Comparison of ENCODE assay signal across 22 cellular contexts in genomic region chr17:8968503-8968902, GRCh38. TPM values are rescaled to one million over a fixed set of nuclear protein-coding genes. Genes with fewer than 3 reads are reported as not detected.
DNase-seq lines count a peak whose midpoint lies in the region; ATAC-seq, FAIRE-seq and TF ChIP-seq lines count a peak whose summit lies in the region.
"Had no signal": no experiment of that assay in that cellular context is flagged by ENCODE, and none has a peak within 500 bp of the region (broad histone marks: within the 10 kb centered on the region; RNA-seq: fewer than 3 reads in every experiment).

No MANE protein-coding gene starts in this region.

- no peaks in the 10 kb centered on the region for H3K36me3 ChIP-seq in CD8-positive, alpha-beta memory T cell (ENCODE audit: insufficient read depth, low read length)
- H3K36me3 ChIP-seq in GM12878 (ENCODE audit: control insufficient read depth in 2 of 2, insufficient read depth in 2 of 2, low read length in 1 of 2) (no peaks in the 10 kb centered on the region), MM.1S (replicated peaks; ENCODE audit: insufficient read depth, low read length) (no peaks in the 10 kb centered on the region)
- H3K36me3 ChIP-seq: BLaER1 treated with 17β-estradiol and CSF1 and Interleukin-3, amounts not matched to agents 10 nM and 100 nM had no signal

- POLR2A ChIA-PET in CD8-positive, alpha-beta memory T cell (lab: Charles Lee), result no interaction called here
- POLR2A ChIA-PET in GM12878 (lab: Charles Lee), result interaction anchor here (1.0 to 1.4 kb wide), 2 partner anchors 17 to 110 kb away, joined by 3 to 4 read pairs; no protein-coding TSS in a partner anchor
- POLR2A ChIA-PET in activated CD4-positive, alpha-beta memory T cell treated with anti-CD3 and anti-CD28 coated beads for 36 hours (lab: Charles Lee), result no interaction called here

- TF ChIP-seq EP300 in GM12878 (IDR thresholded peaks at IDR 0.05; ENCODE audit: borderline replicate concordance in 1 of 2, control insufficient read depth in 1 of 2, low read depth in 2 of 2, low read length in 2 of 2), result no peak

- H3K4me2 ChIP-seq in GM12878 (ENCODE audit: control insufficient read depth, insufficient read depth) (no peak overlapping the region), MM.1S (ENCODE audit: low read depth, low read length) (no peak overlapping the region)
- H3K4me2 ChIP-seq: A549 had no signal

- no peak for TF ChIP-seq POLR2A in GM12878 (IDR thresholded peaks at IDR 0.05; ENCODE audit: low read depth, low read length)

- H3K4me3 ChIP-seq in CD8-positive, alpha-beta memory T cell (ENCODE audit: low read length), result no peak overlapping the region
- H3K4me3 ChIP-seq in GM12878 (no peak overlapping the region), MM.1S (ENCODE audit: low read length) (no peak overlapping the region)
- H3K4me3 ChIP-seq: A549; BLaER1 treated with 17β-estradiol and CSF1 and Interleukin-3, amounts not matched to agents 10 nM and 100 nM had no signal

- peak overlapping the region; percentile 7 for H3K27ac Mint-ChIP-seq in activated T-cell treated with anti-CD3 and anti-CD28 coated beads, Interleukin-2, amount 50 U/mL, for 24 hours
- peak overlapping the region in 5 of 8 donors; percentile 2 to 96 (median 11) for H3K27ac Mint-ChIP-seq in CD8-positive, alpha-beta memory T cell
- H3K27ac Mint-ChIP-seq in stimulated activated effector memory CD8-positive, alpha-beta T cell treated with anti-CD3 and anti-CD28 coated beads, Interleukin-12 subunit alpha, Interleukin-12 subunit beta, amount 100 ng/mL, for 72 hours, result peak overlapping the region; percentile 76
- H3K27ac Mint-ChIP-seq in mesothelial cell of epicardium, result no peak overlapping the region
- H3K27ac Mint-ChIP-seq in activated CD4-positive, alpha-beta memory T cell treated with anti-CD3 and anti-CD28 coated beads for 36 hours, result no peak overlapping the region

- BruUV-seq in GM12878 (replicated peaks; lab: Mats Ljungman, UMichigan), result no TSS peak

- intact Hi-C loops in GM12878 (cut with micrococcal nuclease; ENCODE audit: unreplicated experiment), result no loop called here
- intact Hi-C loops in activated CD4-positive, alpha-beta memory T cell treated with anti-CD3 and anti-CD28 coated beads for 36 hours (cut with micrococcal nuclease), result loop anchor here (5.0 kb wide), 1 partner anchor 269 kb away; no protein-coding TSS in a partner anchor

- no peaks in the 10 kb centered on the region for H3K27me3 ChIP-seq in CD8-positive, alpha-beta memory T cell (ENCODE audit: insufficient read depth, low read length, poor library complexity, severe bottlenecking)
- H3K27me3 ChIP-seq in GM12878 (replicated peaks in 1 of 2; ENCODE audit: control insufficient read depth in 2 of 2, insufficient read depth in 2 of 2, low read length in 1 of 2) (no peaks in the 10 kb centered on the region), MM.1S (replicated peaks; ENCODE audit: insufficient read depth, low read length) (no peaks in the 10 kb centered on the region)
- H3K27me3 ChIP-seq: BLaER1 treated with 17β-estradiol and CSF1 and Interleukin-3, amounts not matched to agents 10 nM and 100 nM had no signal

- H3K27ac ChIP-seq in CD8-positive, alpha-beta memory T cell (ENCODE audit: low read depth, low read length), result no peak overlapping the region
- H3K27ac ChIP-seq in GM12878 (ENCODE audit: control insufficient read depth, insufficient read depth) (no peak overlapping the region; the same call in 1 of the 2 replicates), MM.1S (ENCODE audit: low read length) (no peak overlapping the region)
- H3K27ac ChIP-seq: A549, RWPE1 had no signal

- H3K4me3 Mint-ChIP-seq in activated T-cell treated with anti-CD3 and anti-CD28 coated beads, Interleukin-2, amount 50 U/mL, for 24 hours, result no peak overlapping the region
- H3K4me3 Mint-ChIP-seq in CD8-positive, alpha-beta memory T cell, result peak overlapping the region in 2 of 7 donors; percentile 20 to 85
- peak overlapping the region; percentile 84 for H3K4me3 Mint-ChIP-seq in stimulated activated effector memory CD8-positive, alpha-beta T cell treated with anti-CD3 and anti-CD28 coated beads, Interleukin-12 subunit alpha, Interleukin-12 subunit beta, amount 100 ng/mL, for 72 hours
- H3K4me3 Mint-ChIP-seq in mesothelial cell of epicardium, result no peak overlapping the region
- H3K4me3 Mint-ChIP-seq in activated CD4-positive, alpha-beta memory T cell treated with anti-CD3 and anti-CD28 coated beads for 36 hours, result no peak overlapping the region

- 33% methylated on average over 3 of the region's 3 CpGs for WGBS in GM12878 (ENCODE audit: insufficient coverage, insufficient replicate concordance, low lambda C conversion rate, missing lambda C conversion rate)

- no peaks in the 10 kb centered on the region for H3F3A ChIP-seq in MM.1S (ENCODE audit: insufficient read depth, low read length)

- TF ChIP-seq RAD21 in GM12878 (IDR thresholded peaks at IDR 0.05; ENCODE audit: insufficient read depth, low read depth, low read length), result no peak

- peaks cover 17% of the 10 kb centered on the region for H3K9me3 Mint-ChIP-seq in activated T-cell treated with anti-CD3 and anti-CD28 coated beads, Interleukin-2, amount 50 U/mL, for 24 hours
- H3K9me3 Mint-ChIP-seq in CD8-positive, alpha-beta memory T cell, result peaks cover 0 to 8% (median 5%) of the 10 kb centered on the region in 5 donors
- peaks cover 9% of the 10 kb centered on the region for H3K9me3 Mint-ChIP-seq in stimulated activated effector memory CD8-positive, alpha-beta T cell treated with anti-CD3 and anti-CD28 coated beads, Interleukin-12 subunit alpha, Interleukin-12 subunit beta, amount 100 ng/mL, for 72 hours
- peaks cover 33% of the 10 kb centered on the region for H3K9me3 Mint-ChIP-seq in mesothelial cell of epicardium
- H3K9me3 Mint-ChIP-seq in activated CD4-positive, alpha-beta memory T cell treated with anti-CD3 and anti-CD28 coated beads for 36 hours, result peaks cover 25% of the 10 kb centered on the region

- peaks cover 16% of the 10 kb centered on the region for H3K4me1 ChIP-seq in CD8-positive, alpha-beta memory T cell (ENCODE audit: insufficient read depth, low read length)
- H3K4me1 ChIP-seq in GM12878 (ENCODE audit: control insufficient read depth, insufficient read depth, low read length) (peaks cover 14% of the 10 kb centered on the region), MM.1S (ENCODE audit: low read length) (no peaks in the 10 kb centered on the region)
- H3K4me1 ChIP-seq: A549 had no signal

- H3K4me1 Mint-ChIP-seq in activated T-cell treated with anti-CD3 and anti-CD28 coated beads, Interleukin-2, amount 50 U/mL, for 24 hours (ENCODE audit: low read depth), result peaks cover 31% of the 10 kb centered on the region
- H3K4me1 Mint-ChIP-seq in CD8-positive, alpha-beta memory T cell, result peaks cover 13 to 22% (median 15%) of the 10 kb centered on the region in 3 donors
- H3K4me1 Mint-ChIP-seq in stimulated activated effector memory CD8-positive, alpha-beta T cell treated with anti-CD3 and anti-CD28 coated beads, Interleukin-12 subunit alpha, Interleukin-12 subunit beta, amount 100 ng/mL, for 72 hours, result peaks cover 37% of the 10 kb centered on the region
- H3K4me1 Mint-ChIP-seq in mesothelial cell of epicardium, result no peaks in the 10 kb centered on the region
- peaks cover 23% of the 10 kb centered on the region for H3K4me1 Mint-ChIP-seq in activated CD4-positive, alpha-beta memory T cell treated with anti-CD3 and anti-CD28 coated beads for 36 hours (ENCODE audit: low read depth)

- H2AFZ ChIP-seq in GM12878 (ENCODE audit: control insufficient read depth, low read depth, low read length) (no peak overlapping the region), MM.1S (ENCODE audit: low read length) (no peak overlapping the region)

- peaks cover 14% of the 10 kb centered on the region for H3K36me3 Mint-ChIP-seq in activated T-cell treated with anti-CD3 and anti-CD28 coated beads, Interleukin-2, amount 50 U/mL, for 24 hours (ENCODE audit: low read depth)
- H3K36me3 Mint-ChIP-seq in CD8-positive, alpha-beta memory T cell, result peaks cover 4 to 10% (median 5%) of the 10 kb centered on the region in 3 donors
- peaks cover 17% of the 10 kb centered on the region for H3K36me3 Mint-ChIP-seq in stimulated activated effector memory CD8-positive, alpha-beta T cell treated with anti-CD3 and anti-CD28 coated beads, Interleukin-12 subunit alpha, Interleukin-12 subunit beta, amount 100 ng/mL, for 72 hours
- H3K36me3 Mint-ChIP-seq in mesothelial cell of epicardium, result peaks cover 1% of the 10 kb centered on the region
- peaks cover 5% of the 10 kb centered on the region for H3K36me3 Mint-ChIP-seq in activated CD4-positive, alpha-beta memory T cell treated with anti-CD3 and anti-CD28 coated beads for 36 hours

- in situ Hi-C loops in GM12878 (cut with MboI), result loop anchor here (25.0 kb wide), 1 partner anchor 1069 kb away; no protein-coding TSS in a partner anchor

- H4K20me1 ChIP-seq in GM12878 (ENCODE audit: control insufficient read depth, insufficient read depth), result no peaks in the 10 kb centered on the region
- no peaks in the 10 kb centered on the region for H4K20me1 ChIP-seq in MM.1S (ENCODE audit: insufficient read depth, low read length)

- H3K27me3 Mint-ChIP-seq in activated T-cell treated with anti-CD3 and anti-CD28 coated beads, Interleukin-2, amount 50 U/mL, for 24 hours, result no peaks in the 10 kb centered on the region
- H3K27me3 Mint-ChIP-seq in CD8-positive, alpha-beta memory T cell, result peaks cover 0 to 2% of the 10 kb centered on the region in 2 donors
- H3K27me3 Mint-ChIP-seq in mesothelial cell of epicardium (ENCODE audit: low read depth), result peaks cover 59% of the 10 kb centered on the region
- H3K27me3 Mint-ChIP-seq in activated CD4-positive, alpha-beta memory T cell treated with anti-CD3 and anti-CD28 coated beads for 36 hours, result no peaks in the 10 kb centered on the region

- ATAC-seq in GM12878, result no peak
- ATAC-seq in stimulated activated effector memory CD8-positive, alpha-beta T cell treated with anti-CD3 and anti-CD28 coated beads, Interleukin-12 subunit alpha, Interleukin-12 subunit beta, amount 100 ng/mL, for 72 hours, result peak; percentile 59
- ATAC-seq: A549, PC-3 had no signal

- no peaks in the 10 kb centered on the region for H3K9me3 ChIP-seq in CD8-positive, alpha-beta memory T cell (ENCODE audit: low read length)
- H3K9me3 ChIP-seq in GM12878 (replicated peaks; ENCODE audit: control insufficient read depth, insufficient read depth, low read length) (peaks cover 12% of the 10 kb centered on the region), MM.1S (replicated peaks; ENCODE audit: insufficient read depth, low read length) (no peaks in the 10 kb centered on the region)

- no peak for DNase-seq in activated T-cell treated with anti-CD3 and anti-CD28 coated beads, Interleukin-2, amount 50 U/mL, for 24 hours
- no peak for DNase-seq in activated T-cell treated with anti-CD3 and anti-CD28 coated beads, Interleukin-2, amount 50 U/mL, for 1 hour
- no peak for DNase-seq in CD8-positive, alpha-beta memory T cell
- DNase-seq in GM12878 (ENCODE audit: low read depth, low spot score) (no peak), MM.1S (no peak), mesothelial cell of epicardium (ENCODE audit: low spot score in 2 of 2, unreplicated experiment in 2 of 2) (no peak)
- no peak for DNase-seq in stimulated activated effector memory CD8-positive, alpha-beta T cell treated with anti-CD3 and anti-CD28 coated beads, Interleukin-12 subunit alpha, Interleukin-12 subunit beta, amount 100 ng/mL, for 72 hours (ENCODE audit: low spot score in 2 of 2)
- no peak for DNase-seq in activated CD4-positive, alpha-beta memory T cell treated with anti-CD3 and anti-CD28 coated beads for 36 hours
- DNase-seq: DMS 273 treated with DMSO at 0.1 percent for 48 hours, GF-D8, GOT3, KBM-7, NCI-H1048, NCI-H146, NCI-H2081, NCI-H510A treated with DMSO at 0.1 percent for 48 hours, NCI-H82, PC-3 had no signal

- TF ChIP-seq CTCF in GM12878 (IDR thresholded peaks at IDR 0.05 in 2 of 3, conservative IDR thresholded peaks at IDR 0.05 in 1 of 3; ENCODE audit: control insufficient read depth in 2 of 3, extremely low read depth in 1 of 3, insufficient read depth in 1 of 3, low read depth in 3 of 3, low read length in 3 of 3) (no peak), MM.1S (IDR thresholded peaks at IDR 0.05; ENCODE audit: low read length) (no peak), mesothelial cell of epicardium (IDR thresholded peaks at IDR 0.05; ENCODE audit: unreplicated experiment) (no peak)

- no peak for FAIRE-seq in GM12878 (lab: Jason Lieb, UNC)
- FAIRE-seq: A549, GM12892 had no signal

- H3K9ac ChIP-seq in GM12878 (ENCODE audit: control insufficient read depth, insufficient read depth, low read length), result no peak overlapping the region
- H3K9ac ChIP-seq in MM.1S (ENCODE audit: low read length), result no peak overlapping the region

- SMC1A ChIA-PET in GM12878 (lab: Charles Lee; ENCODE audit: uncharacterized antibody, unreplicated experiment), result no interaction called here

- RAD21 ChIA-PET in GM12878 (lab: Charles Lee; ENCODE audit: unreplicated experiment), result no interaction called here

- H3K79me2 ChIP-seq in GM12878 (ENCODE audit: control insufficient read depth, insufficient read depth, low read length) (peaks cover 24% of the 10 kb centered on the region), MM.1S (ENCODE audit: low read length) (no peaks in the 10 kb centered on the region)

- no peaks in the 10 kb centered on the region for H3K9me2 ChIP-seq in MM.1S (replicated peaks; ENCODE audit: insufficient read depth, low read length)

- CTCF ChIA-PET in CD8-positive, alpha-beta memory T cell (lab: Charles Lee), result no interaction called here
- CTCF ChIA-PET in GM12878 (lab: Yijun Ruan, JAX), result no interaction called here
- CTCF ChIA-PET in activated CD4-positive, alpha-beta memory T cell treated with anti-CD3 and anti-CD28 coated beads for 36 hours (lab: Charles Lee), result interaction anchor here (0.9 kb wide), 1 partner anchor 24 kb away, joined by 4 read pairs; no protein-coding TSS in a partner anchor

RNA-seq across cellular contexts. Expression of gene PIK3R5, which starts 3.0 kb away (rescaled TPM):
- total RNA-seq in CD8-positive, alpha-beta memory T cell, result 10 to 100 TPM; 28.6 to 30.2 TPM
- polyA plus RNA-seq in CD8-positive, alpha-beta memory T cell, result 71.6 TPM
- total RNA-seq in GM12878 (2013; cell fraction: nucleolus; rRNA removed), result 260 and 296 TPM in 2 replicates
- total RNA-seq in GM12878 (2014; rRNA removed), result 36.8 and 39.5 TPM in 2 replicates
- total RNA-seq in GM12878 (2014; rRNA removed; fragmentation: Illumina TruSeq; extraction: Trizol), result 24.7 and 26.5 TPM in 2 replicates
- 50.8 and 51.2 TPM in 2 replicates for total RNA-seq in GM12878 (2021)
- 25.1 TPM for polyA plus RNA-seq in GM12878 (2011; ENCODE audit: low read depth)
- polyA plus RNA-seq in GM12878 (2011; rRNA removed), result 34.3 and 43.9 TPM in 2 replicates
- polyA plus RNA-seq in GM12878 (2011; cell fraction: cytosol; rRNA removed), result 42.7 and 45.7 TPM in 2 replicates
- polyA plus RNA-seq in GM12878 (2011; cell fraction: nucleus; rRNA removed), result 155 and 160 TPM in 2 replicates
- polyA plus RNA-seq in GM12878 (2012), result 44.1 and 46.7 TPM in 2 replicates
- polyA plus RNA-seq in GM12878 (2014; fragmentation: Illumina TruSeq; extraction: Trizol), result 27.3 and 34.2 TPM in 2 replicates
- polyA plus RNA-seq in GM12878 (2014; fragmentation: Nextera tagmentation; extraction: Ambion mirVana), result 1 to 10 TPM; 9.5 to 9.6 TPM
- polyA plus RNA-seq in GM12878 (2014; rRNA removed), result 32.9 and 33.5 TPM in 2 replicates
- polyA plus RNA-seq in GM12878 (2016; fragmentation: Nextera tagmentation; extraction: Ambion mirVana), result 10 to 100 TPM; 36.9 to 39.5 TPM
- 48.9 and 95.6 TPM in 2 replicates for polyA minus RNA-seq in GM12878 (2011; rRNA and poly(A)+ RNA removed)
- polyA minus RNA-seq in GM12878 (2011; cell fraction: cytosol; rRNA and poly(A)+ RNA removed), result 32.6 and 35.1 TPM in 2 replicates
- polyA minus RNA-seq in GM12878 (2011; cell fraction: nucleus; rRNA and poly(A)+ RNA removed), result 48.0 and 66.0 TPM in 2 replicates
- 0.18 to 0.27 TPM (median 0.25 TPM) in 3 replicates for total RNA-seq in mesothelial cell of epicardium
- 10 to 100 TPM; 20.7 to 22.4 TPM for total RNA-seq in activated CD4-positive, alpha-beta memory T cell treated with anti-CD3 and anti-CD28 coated beads for 36 hours
- total RNA-seq: PC-3 had no signal

RNA-seq across cellular contexts. Expression of gene NTN1, which starts 52.8 kb away (rescaled TPM):
- under 1 TPM; 0.24 to 0.33 TPM for total RNA-seq in CD8-positive, alpha-beta memory T cell
- polyA plus RNA-seq in CD8-positive, alpha-beta memory T cell, result not detected
- total RNA-seq in GM12878 (2013; cell fraction: nucleolus; rRNA removed), result 7.0 and 7.4 TPM in 2 replicates
- total RNA-seq in GM12878 (2014; rRNA removed) (0.56 and 0.76 TPM in 2 replicates), GM12878 (2014; rRNA removed; fragmentation: Illumina TruSeq; extraction: Trizol) (0.09 and 0.22 TPM in 2 replicates), GM12878 (2021) (0.49 and 0.80 TPM in 2 replicates), mesothelial cell of epicardium (2.3 to 2.6 TPM (median 2.5 TPM) in 3 replicates)
- 0.28 TPM for polyA plus RNA-seq in GM12878 (2011; ENCODE audit: low read depth)
- polyA plus RNA-seq in GM12878 (2011; rRNA removed) (0.52 and 0.84 TPM in 2 replicates), GM12878 (2014; fragmentation: Illumina TruSeq; extraction: Trizol) (0.18 TPM in 1 of 2 replicates, not detected in the other), GM12878 (2014; fragmentation: Nextera tagmentation; extraction: Ambion mirVana) (under 1 TPM; 0.02 to 0.04 TPM), GM12878 (2014; rRNA removed) (0.28 and 0.37 TPM in 2 replicates), GM12878 (2016; fragmentation: Nextera tagmentation; extraction: Ambion mirVana) (under 1 TPM; 0.42 to 0.89 TPM)
- 0.88 and 1.3 TPM in 2 replicates for polyA plus RNA-seq in GM12878 (2011; cell fraction: cytosol; rRNA removed)
- polyA plus RNA-seq in GM12878 (2011; cell fraction: nucleus; rRNA removed), result 3.0 TPM in 2 replicates
- polyA plus RNA-seq in GM12878 (2012), result 0.66 and 0.76 TPM in 2 replicates
- polyA minus RNA-seq in GM12878 (2011; rRNA and poly(A)+ RNA removed), result 0.80 and 1.6 TPM in 2 replicates
- 0.62 and 0.80 TPM in 2 replicates for polyA minus RNA-seq in GM12878 (2011; cell fraction: cytosol; rRNA and poly(A)+ RNA removed)
- polyA minus RNA-seq in GM12878 (2011; cell fraction: nucleus; rRNA and poly(A)+ RNA removed), result 2.7 and 5.2 TPM in 2 replicates
- under 1 TPM; 0.29 to 0.31 TPM for total RNA-seq in activated CD4-positive, alpha-beta memory T cell treated with anti-CD3 and anti-CD28 coated beads for 36 hours

Comparison
In these comparisons a context has a peak if more than half of its experiments do, and no peak if none do; other contexts are left out.
1. H3K27ac Mint-ChIP-seq: peak in activated T-cell treated with anti-CD3 and anti-CD28 coated beads, Interleukin-2, amount 50 U/mL, for 24 hours (single experiment), CD8-positive, alpha-beta memory T cell (5 of 8) and stimulated activated effector memory CD8-positive, alpha-beta T cell treated with anti-CD3 and anti-CD28 coated beads, Interleukin-12 subunit alpha, Interleukin-12 subunit beta, amount 100 ng/mL, for 72 hours (single experiment); none in mesothelial cell of epicardium (single experiment) and activated CD4-positive, alpha-beta memory T cell treated with anti-CD3 and anti-CD28 coated beads for 36 hours (single experiment).
2. RNA of gene PIK3R5, which starts 3.0 kb away (total RNA-seq): 24.7 to 296 TPM in GM12878, 28.6 to 30.2 TPM in CD8-positive, alpha-beta memory T cell and 20.7 to 22.4 TPM in activated CD4-positive, alpha-beta memory T cell treated with anti-CD3 and anti-CD28 coated beads for 36 hours; 0.18 to 0.27 TPM in mesothelial cell of epicardium; every median in the first group is over 10 times any median in the second.